In the genomic region with DNA sequence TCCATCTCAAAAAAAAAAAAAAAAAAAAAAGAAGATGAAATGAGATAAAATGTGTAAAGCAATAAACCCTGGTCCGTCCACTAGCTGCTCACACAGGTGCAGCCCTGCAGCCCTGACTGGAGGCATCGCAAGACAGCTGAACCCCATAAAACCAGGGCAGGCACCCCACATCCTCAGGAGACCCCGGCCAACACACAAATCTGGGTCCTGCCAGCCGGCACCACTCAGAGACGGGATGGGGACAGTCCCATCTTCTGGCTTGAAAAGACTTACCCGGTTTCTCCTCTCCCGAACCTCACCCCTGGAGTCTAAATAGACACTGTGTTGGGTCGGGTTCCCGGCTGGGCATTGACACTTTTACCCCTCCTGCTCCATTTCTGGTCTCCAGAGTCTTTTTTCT, we compare ENCODE assay signal across 20 cellular contexts. TPM values are rescaled to one million over a fixed set of nuclear protein-coding genes. Genes with fewer than 3 reads are reported as not detected.
DNase-seq lines count a peak whose midpoint lies in the region; ATAC-seq and TF ChIP-seq lines count a peak whose summit lies in the region.
"Had no signal": no experiment of that assay in that cellular context is flagged by ENCODE, and none has a peak within 500 bp of the region (broad histone marks: within the 10 kb centered on the region; RNA-seq: fewer than 3 reads in every experiment).

No MANE protein-coding gene starts in this region.

- H3K9ac ChIP-seq in H9 (ENCODE audit: extremely low read depth, insufficient read length, low read length) = no peak overlapping the region
- H3K9ac ChIP-seq: BLaER1 had no signal

- peak overlapping the region in 1 of 3 experiments; percentile 89; a peak in 1 of 7 replicates for H3K27ac Mint-ChIP-seq in H9
- no peak overlapping the region for H3K27ac Mint-ChIP-seq in chondrocyte (ENCODE audit: unreplicated experiment)
- H3K27ac Mint-ChIP-seq: B cell; CD4-positive, alpha-beta T cell; GM23338; HFFc6 had no signal

- H3K23me2 ChIP-seq in H9 (ENCODE audit: insufficient read length, low read depth, low read length, poor library complexity, severe bottlenecking) = no peaks in the 10 kb centered on the region

- no peak overlapping the region for H2AK5ac ChIP-seq in H9 (ENCODE audit: insufficient read length, low read length)

- no CpG with 5 or more reads among the region's 9 CpGs for WGBS in H9 (ENCODE audit: extremely low coverage, insufficient read length, low lambda C conversion rate)
- 58 to 82% methylated on average over 9 of the region's 9 CpGs for WGBS in sigmoid colon, 2 donors

- no peaks in the 10 kb centered on the region for H3K36me3 ChIP-seq in sigmoid colon
- H3K36me3 ChIP-seq: BLaER1, HAP-1 had no signal

- H4K20me1 ChIP-seq in H9 (ENCODE audit: control insufficient read depth, insufficient read depth, insufficient read length) = no peaks in the 10 kb centered on the region
- H4K20me1 ChIP-seq: BLaER1 had no signal

- H4K91ac ChIP-seq in H9 (ENCODE audit: insufficient read length, low read depth, low read length) = no peak overlapping the region

- H3K14ac ChIP-seq in H9 (ENCODE audit: insufficient read depth, low read length) = no peak overlapping the region

- H3K4me3 Mint-ChIP-seq in H9 = no peak overlapping the region
- H3K4me3 Mint-ChIP-seq in chondrocyte (ENCODE audit: unreplicated experiment) = no peak overlapping the region
- H3K4me3 Mint-ChIP-seq: B cell; CD4-positive, alpha-beta T cell; CD8-positive, alpha-beta memory T cell; GM23338; HFFc6 had no signal

- no peaks in the 10 kb centered on the region; a peak in 1 of 7 replicates for H3K36me3 Mint-ChIP-seq in H9 (ENCODE audit: insufficient read depth in 1 of 3, low read depth in 3 of 3)
- H3K36me3 Mint-ChIP-seq in chondrocyte (ENCODE audit: low read depth) = no peaks in the 10 kb centered on the region

- H3K79me1 ChIP-seq in H9 (ENCODE audit: insufficient read depth, low read depth, low read length, poor library complexity, severe bottlenecking) = no peaks in the 10 kb centered on the region

- no peak for TF ChIP-seq EP300 in sigmoid colon (IDR thresholded peaks at IDR 0.05)

- TF ChIP-seq CTCF in H9 (conservative IDR thresholded peaks at IDR 0.05) (no peak), chondrocyte (IDR thresholded peaks at IDR 0.05) (no peak), sigmoid colon (IDR thresholded peaks at IDR 0.05) (no peak)

- no peak for ATAC-seq in sciatic nerve
- no peak for ATAC-seq in HG03521 (IDR thresholded peaks at IDR 0.05; ENCODE audit: unreplicated experiment)
- ATAC-seq: GM12878, GM23338 had no signal

- no peak overlapping the region for H2BK120ac ChIP-seq in H9 (ENCODE audit: low read depth, low read length, poor library complexity, severe bottlenecking)

- H3K27ac ChIP-seq in H9 (ENCODE audit: insufficient read length, low read depth, low read length) = no peak overlapping the region
- no peak overlapping the region for H3K27ac ChIP-seq in sigmoid colon
- H3K27ac ChIP-seq: 22Rv1, BLaER1, C4-2B had no signal

- peaks cover 11% of the 10 kb centered on the region for H3K27me3 Mint-ChIP-seq in H9 (ENCODE audit: low read depth)
- peaks cover 69% of the 10 kb centered on the region for H3K27me3 Mint-ChIP-seq in chondrocyte (ENCODE audit: low read depth)
- H3K27me3 Mint-ChIP-seq: CD4-positive, alpha-beta T cell had no signal

- H3K79me2 ChIP-seq in H9 (ENCODE audit: insufficient read depth, low read length) = no peaks in the 10 kb centered on the region

- no peak overlapping the region for H2BK5ac ChIP-seq in H9 (ENCODE audit: insufficient read length, low read length)

- intact Hi-C loops in sigmoid colon (cut with DNase I) = no loop called here
- intact Hi-C loops in sciatic nerve (cut with DNase I) = no loop called here

- no peaks in the 10 kb centered on the region for H3K9me3 Mint-ChIP-seq in H9
- H3K9me3 Mint-ChIP-seq in chondrocyte (ENCODE audit: low read depth) = peaks cover 5% of the 10 kb centered on the region
- H3K9me3 Mint-ChIP-seq: CD4-positive, alpha-beta T cell; CD8-positive, alpha-beta memory T cell; GM23338; HFFc6 had no signal

- H2AFZ ChIP-seq in H9 (ENCODE audit: low read length) = no peak overlapping the region
- H2AFZ ChIP-seq: GM23338 had no signal

- H3K23ac ChIP-seq in H9 (ENCODE audit: insufficient read length, low read depth, low read length) = no peak overlapping the region

- peaks cover 8 to 10% of the 10 kb centered on the region in 2 experiments for H3K4me1 Mint-ChIP-seq in H9
- no peaks in the 10 kb centered on the region for H3K4me1 Mint-ChIP-seq in chondrocyte (ENCODE audit: low read depth)
- H3K4me1 Mint-ChIP-seq: B cell; CD8-positive, alpha-beta memory T cell had no signal

- H3K4me1 ChIP-seq in H9 (ENCODE audit: insufficient read depth, low read length) = no peaks in the 10 kb centered on the region; the same call in 1 of the 2 replicates
- H3K4me1 ChIP-seq in sigmoid colon = peaks cover 0 to 10% (median 0%) of the 10 kb centered on the region in 4 donors
- H3K4me1 ChIP-seq: BLaER1, HAP-1 had no signal

- no peak overlapping the region for H2BK12ac ChIP-seq in H9 (ENCODE audit: insufficient read length, low read depth, low read length)

- no peak overlapping the region for H3T11ph ChIP-seq in H9 (ENCODE audit: low read length)

- H4K8ac ChIP-seq in H9 (replicated peaks; ENCODE audit: insufficient read length, low read depth, low read length) = no peak overlapping the region

- H2BK15ac ChIP-seq in H9 (ENCODE audit: low read depth, low read length) = no peak overlapping the region

- H3K4me3 ChIP-seq in sigmoid colon = no peak overlapping the region
- H3K4me3 ChIP-seq: BLaER1, GM12878, GM23338, HAP-1 had no signal

- no peaks in the 10 kb centered on the region for H3K27me3 ChIP-seq in H9 (ENCODE audit: insufficient read depth, low read length)
- H3K27me3 ChIP-seq in sigmoid colon = peaks cover 0 to 5% (median 4%) of the 10 kb centered on the region in 3 donors
- H3K27me3 ChIP-seq: BLaER1 had no signal

- DNase-seq in H9 (peak; percentile 23), chondrocyte (ENCODE audit: low spot score) (peak; percentile 43), sigmoid colon (peak; percentile 41), CD1c-positive myeloid dendritic cell (ENCODE audit: extremely low spot score) (no peak), sciatic nerve (ENCODE audit: low spot score) (no peak)
- DNase-seq: CD4-positive, alpha-beta T cell; DMS 273 treated with DMSO at 0.1 percent for 48 hours; DMS79; EL; GDM1; HFFc6 had no signal

- TF ChIP-seq POLR2A in sigmoid colon (IDR thresholded peaks at IDR 0.05) = no peak

- no peak overlapping the region for H3K4me2 ChIP-seq in H9 (ENCODE audit: insufficient read depth, insufficient read length, low read length)
- H3K4me2 ChIP-seq: BLaER1, GM23338 had no signal

- H3K56ac ChIP-seq in H9 (ENCODE audit: insufficient read length, low read depth, low read length) = no peak overlapping the region

- no peak overlapping the region for H3K18ac ChIP-seq in H9 (ENCODE audit: insufficient read length, low read depth, low read length)

- H4K5ac ChIP-seq in H9 (ENCODE audit: insufficient read length, low read depth, low read length) = no peak overlapping the region

- H2BK20ac ChIP-seq in H9 (ENCODE audit: low read depth, low read length, poor library complexity, severe bottlenecking) = no peak overlapping the region

- no peak overlapping the region for H3K4ac ChIP-seq in H9 (ENCODE audit: low read depth, low read length)

- H3K9me3 ChIP-seq in H9 (ENCODE audit: control insufficient read depth, low read depth, low read length) = no peaks in the 10 kb centered on the region
- H3K9me3 ChIP-seq in sigmoid colon = no peaks in the 10 kb centered on the region
- H3K9me3 ChIP-seq: BLaER1, HAP-1 had no signal

RNA-seq across cellular contexts. Expression of gene TNRC6C, which starts 52.7 kb away (rescaled TPM):
- 24.7 and 25.7 TPM in 2 replicates for total RNA-seq in H9 (2021)
- total RNA-seq in chondrocyte = 16.8 to 23.9 TPM (median 19.8 TPM) in 3 replicates
- 10 to 100 TPM in 3 of 4 donors, 1 to 10 TPM in 1; 5.8 to 22.1 (median 18.2) TPM for total RNA-seq in sigmoid colon
- 1 to 10 TPM in 2 of 3 donors, under 1 TPM in 1; 0.92 to 6.3 (median 3.0) TPM for polyA plus RNA-seq in sigmoid colon
- 69.3 TPM for total RNA-seq in sciatic nerve

Comparison
In these comparisons a context has a peak if more than half of its experiments do, and no peak if none do; other contexts are left out.
1. DNase-seq: peak in H9 (single experiment), chondrocyte (single experiment) and sigmoid colon (single experiment); none in CD1c-positive myeloid dendritic cell (single experiment) and sciatic nerve (single experiment).